ENCODE assay signal across 15 cellular contexts in the genomic region with DNA sequence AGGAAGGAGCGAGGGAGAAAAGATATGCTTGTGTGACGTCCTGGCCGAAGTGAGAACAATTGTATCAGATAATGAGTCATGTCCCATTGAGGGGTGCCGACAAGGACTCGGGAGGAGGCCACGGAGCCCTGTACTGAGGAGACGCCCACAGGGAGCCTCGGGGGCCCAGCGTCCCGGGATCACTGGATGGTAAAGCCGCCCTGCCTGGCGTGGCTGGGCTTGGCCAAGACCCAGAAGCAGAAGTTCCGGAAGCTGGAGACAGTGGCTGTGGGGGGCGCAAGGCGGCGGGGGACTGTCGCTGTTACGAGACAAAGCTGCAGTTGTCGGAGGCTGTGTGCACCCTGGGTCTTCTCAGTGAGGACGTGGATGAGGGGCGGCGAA. TPM values are rescaled to one million over a fixed set of nuclear protein-coding genes. Genes with fewer than 3 reads are reported as not detected.
A peak's percentile ranks its signal among the peaks of the same experiment; 100 is the strongest.
DNase-seq lines count a peak whose midpoint lies in the region; ATAC-seq and TF ChIP-seq lines count a peak whose summit lies in the region.
"Had no signal": no experiment of that assay in that cellular context is flagged by ENCODE, and none has a peak within 500 bp of the region (broad histone marks: within the 10 kb centered on the region; RNA-seq: fewer than 3 reads in every experiment).

No MANE protein-coding gene starts in this region.

- H3K27me3 Mint-ChIP-seq in WTC11 (ENCODE audit: low read depth): no peaks in the 10 kb centered on the region
- peaks cover 19% of the 10 kb centered on the region for H3K27me3 Mint-ChIP-seq in type B pancreatic cell

- intact Hi-C loops in esophagus squamous epithelium (cut with DNase I): no loop called here

- POLR2A ChIA-PET in WTC11 (lab: Charles Lee): no interaction called here

- H3K4me1 ChIP-seq in esophagus squamous epithelium: peaks cover 5 to 34% (median 15%) of the 10 kb centered on the region in 3 donors
- H3K4me1 ChIP-seq in lung (ENCODE audit: control insufficient read depth in 2 of 2, insufficient read depth in 2 of 2, low read length in 2 of 2): peaks cover 0 to 2% of the 10 kb centered on the region in 2 donors

- DNase-seq in WTC11 (ENCODE audit: low spot score) (no peak), esophagus squamous epithelium (lab: John Stamatoyannopoulos, UW) (no peak), lung (ENCODE audit: low spot score) (no peak), type B pancreatic cell (ENCODE audit: extremely low spot score, unreplicated experiment) (no peak), midbrain (lab: John Stamatoyannopoulos, UW) (no peak), DMS79 (lab: John Stamatoyannopoulos, UW) (no peak), NCI-H1105 (lab: John Stamatoyannopoulos, UW) (no peak)
- DNase-seq: activated CD4-positive, alpha-beta T cell treated with anti-CD3 and anti-CD28 coated beads for 4 hours; activated T-cell treated with anti-CD3 and anti-CD28 coated beads, Interleukin-2, amount 50 U/mL, for 1 hour; GDM1; hippocampal formation; MM.1S; mucosa of descending colon; NCI-H345; PC-3 had no signal

- H3K9me3 ChIP-seq in esophagus squamous epithelium (no peaks in the 10 kb centered on the region), lung (ENCODE audit: control insufficient read depth in 2 of 2, insufficient read depth in 1 of 2, low read length in 1 of 2) (no peaks in the 10 kb centered on the region)
- H3K9me3 ChIP-seq: mucosa of descending colon had no signal

- H3K36me3 ChIP-seq in esophagus squamous epithelium (peaks cover 0 to 4% (median 0%) of the 10 kb centered on the region in 3 donors), lung (ENCODE audit: control insufficient read depth in 2 of 2, insufficient read depth in 2 of 2, low read length in 2 of 2) (peaks cover 0 to 3% of the 10 kb centered on the region in 2 donors)

- 38 to 42% methylated on average over 6 to 12 of the region's 22 CpGs for WGBS in esophagus squamous epithelium, 2 donors
- WGBS in lung, 2 donors: 54 to 68% methylated on average over 22 of the region's 22 CpGs

- ATAC-seq in WTC11 (no peak), lung (ENCODE audit: insufficient read depth, low FRiP score) (peak; percentile 54)
- ATAC-seq: mucosa of descending colon, PC-3 had no signal

- H3K4me1 Mint-ChIP-seq in WTC11: peaks cover 18% of the 10 kb centered on the region
- peaks cover 16% of the 10 kb centered on the region for H3K4me1 Mint-ChIP-seq in type B pancreatic cell (ENCODE audit: unreplicated experiment)

- CTCF ChIA-PET in WTC11 (lab: Charles Lee): interaction anchor here (2.4 to 3.2 kb wide), 2 partner anchors 21 to 54 kb away, joined by 9 to 10 read pairs; a partner anchor contains a TSS

- TF ChIP-seq CTCF in WTC11 (IDR thresholded peaks at IDR 0.05) (no peak), esophagus squamous epithelium (IDR thresholded peaks at IDR 0.05) (no peak), lung (IDR thresholded peaks at IDR 0.05; ENCODE audit: control extremely low read depth, extremely low read depth) (no peak), type B pancreatic cell (conservative IDR thresholded peaks at IDR 0.05) (no peak)

- TF ChIP-seq POLR2A in esophagus squamous epithelium (IDR thresholded peaks at IDR 0.05): no peak

- peak overlapping the region in 3 of 4 donors; percentile 16 to 43 (median 29) for H3K4me3 ChIP-seq in esophagus squamous epithelium
- no peak overlapping the region for H3K4me3 ChIP-seq in lung
- H3K4me3 ChIP-seq: mucosa of descending colon had no signal

- peak overlapping the region; percentile 55 to 78 (median 68) for H3K27ac ChIP-seq in esophagus squamous epithelium
- H3K27ac ChIP-seq in lung (ENCODE audit: low read depth in 1 of 2, low read length in 1 of 2): peak overlapping the region in 1 of 2 donors; percentile 37

- H3K36me3 Mint-ChIP-seq in WTC11: no peaks in the 10 kb centered on the region
- H3K36me3 Mint-ChIP-seq in type B pancreatic cell: peaks cover 7% of the 10 kb centered on the region

- H3K9me3 Mint-ChIP-seq in WTC11 (no peaks in the 10 kb centered on the region), type B pancreatic cell (no peaks in the 10 kb centered on the region)

- peak overlapping the region; percentile 90 for H3K27ac Mint-ChIP-seq in WTC11
- peak overlapping the region; percentile 80 for H3K27ac Mint-ChIP-seq in type B pancreatic cell

- H3K27me3 ChIP-seq in esophagus squamous epithelium (peaks cover 0 to 7% (median 0%) of the 10 kb centered on the region in 4 donors), lung (ENCODE audit: control insufficient read depth, insufficient read depth) (no peaks in the 10 kb centered on the region)

- no peak overlapping the region for H3K4me3 Mint-ChIP-seq in WTC11
- H3K4me3 Mint-ChIP-seq in type B pancreatic cell: peak overlapping the region; percentile 79

TF ChIP-seq in WTC11, 78 proteins besides CTCF, POLR2A, EP300 and RAD21 (continues in another document):
- TF ChIP-seq CREM (CRISPR knock-in tag; IDR thresholded peaks at IDR 0.05): no peak
- no peak for TF ChIP-seq TCF7 (CRISPR knock-in tag; IDR thresholded peaks at IDR 0.05; ENCODE audit: low read depth)
- TF ChIP-seq, protein P1, sequence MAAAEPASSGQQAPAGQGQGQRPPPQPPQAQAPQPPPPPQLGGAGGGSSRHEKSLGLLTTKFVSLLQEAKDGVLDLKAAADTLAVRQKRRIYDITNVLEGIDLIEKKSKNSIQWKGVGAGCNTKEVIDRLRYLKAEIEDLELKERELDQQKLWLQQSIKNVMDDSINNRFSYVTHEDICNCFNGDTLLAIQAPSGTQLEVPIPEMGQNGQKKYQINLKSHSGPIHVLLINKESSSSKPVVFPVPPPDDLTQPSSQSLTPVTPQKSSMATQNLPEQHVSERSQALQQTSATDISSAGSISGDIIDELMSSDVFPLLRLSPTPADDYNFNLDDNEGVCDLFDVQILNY (CRISPR knock-in tag; IDR thresholded peaks at IDR 0.05): no peak
- no peak for TF ChIP-seq MYBL2 (CRISPR knock-in tag; IDR thresholded peaks at IDR 0.05)
- TF ChIP-seq, protein P2, sequence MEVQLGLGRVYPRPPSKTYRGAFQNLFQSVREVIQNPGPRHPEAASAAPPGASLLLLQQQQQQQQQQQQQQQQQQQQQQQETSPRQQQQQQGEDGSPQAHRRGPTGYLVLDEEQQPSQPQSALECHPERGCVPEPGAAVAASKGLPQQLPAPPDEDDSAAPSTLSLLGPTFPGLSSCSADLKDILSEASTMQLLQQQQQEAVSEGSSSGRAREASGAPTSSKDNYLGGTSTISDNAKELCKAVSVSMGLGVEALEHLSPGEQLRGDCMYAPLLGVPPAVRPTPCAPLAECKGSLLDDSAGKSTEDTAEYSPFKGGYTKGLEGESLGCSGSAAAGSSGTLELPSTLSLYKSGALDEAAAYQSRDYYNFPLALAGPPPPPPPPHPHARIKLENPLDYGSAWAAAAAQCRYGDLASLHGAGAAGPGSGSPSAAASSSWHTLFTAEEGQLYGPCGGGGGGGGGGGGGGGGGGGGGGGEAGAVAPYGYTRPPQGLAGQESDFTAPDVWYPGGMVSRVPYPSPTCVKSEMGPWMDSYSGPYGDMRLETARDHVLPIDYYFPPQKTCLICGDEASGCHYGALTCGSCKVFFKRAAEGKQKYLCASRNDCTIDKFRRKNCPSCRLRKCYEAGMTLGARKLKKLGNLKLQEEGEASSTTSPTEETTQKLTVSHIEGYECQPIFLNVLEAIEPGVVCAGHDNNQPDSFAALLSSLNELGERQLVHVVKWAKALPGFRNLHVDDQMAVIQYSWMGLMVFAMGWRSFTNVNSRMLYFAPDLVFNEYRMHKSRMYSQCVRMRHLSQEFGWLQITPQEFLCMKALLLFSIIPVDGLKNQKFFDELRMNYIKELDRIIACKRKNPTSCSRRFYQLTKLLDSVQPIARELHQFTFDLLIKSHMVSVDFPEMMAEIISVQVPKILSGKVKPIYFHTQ (CRISPR knock-in tag; IDR thresholded peaks at IDR 0.05): no peak
- TF ChIP-seq, protein P3, sequence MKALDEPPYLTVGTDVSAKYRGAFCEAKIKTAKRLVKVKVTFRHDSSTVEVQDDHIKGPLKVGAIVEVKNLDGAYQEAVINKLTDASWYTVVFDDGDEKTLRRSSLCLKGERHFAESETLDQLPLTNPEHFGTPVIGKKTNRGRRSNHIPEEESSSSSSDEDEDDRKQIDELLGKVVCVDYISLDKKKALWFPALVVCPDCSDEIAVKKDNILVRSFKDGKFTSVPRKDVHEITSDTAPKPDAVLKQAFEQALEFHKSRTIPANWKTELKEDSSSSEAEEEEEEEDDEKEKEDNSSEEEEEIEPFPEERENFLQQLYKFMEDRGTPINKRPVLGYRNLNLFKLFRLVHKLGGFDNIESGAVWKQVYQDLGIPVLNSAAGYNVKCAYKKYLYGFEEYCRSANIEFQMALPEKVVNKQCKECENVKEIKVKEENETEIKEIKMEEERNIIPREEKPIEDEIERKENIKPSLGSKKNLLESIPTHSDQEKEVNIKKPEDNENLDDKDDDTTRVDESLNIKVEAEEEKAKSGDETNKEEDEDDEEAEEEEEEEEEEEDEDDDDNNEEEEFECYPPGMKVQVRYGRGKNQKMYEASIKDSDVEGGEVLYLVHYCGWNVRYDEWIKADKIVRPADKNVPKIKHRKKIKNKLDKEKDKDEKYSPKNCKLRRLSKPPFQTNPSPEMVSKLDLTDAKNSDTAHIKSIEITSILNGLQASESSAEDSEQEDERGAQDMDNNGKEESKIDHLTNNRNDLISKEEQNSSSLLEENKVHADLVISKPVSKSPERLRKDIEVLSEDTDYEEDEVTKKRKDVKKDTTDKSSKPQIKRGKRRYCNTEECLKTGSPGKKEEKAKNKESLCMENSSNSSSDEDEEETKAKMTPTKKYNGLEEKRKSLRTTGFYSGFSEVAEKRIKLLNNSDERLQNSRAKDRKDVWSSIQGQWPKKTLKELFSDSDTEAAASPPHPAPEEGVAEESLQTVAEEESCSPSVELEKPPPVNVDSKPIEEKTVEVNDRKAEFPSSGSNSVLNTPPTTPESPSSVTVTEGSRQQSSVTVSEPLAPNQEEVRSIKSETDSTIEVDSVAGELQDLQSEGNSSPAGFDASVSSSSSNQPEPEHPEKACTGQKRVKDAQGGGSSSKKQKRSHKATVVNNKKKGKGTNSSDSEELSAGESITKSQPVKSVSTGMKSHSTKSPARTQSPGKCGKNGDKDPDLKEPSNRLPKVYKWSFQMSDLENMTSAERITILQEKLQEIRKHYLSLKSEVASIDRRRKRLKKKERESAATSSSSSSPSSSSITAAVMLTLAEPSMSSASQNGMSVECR (CRISPR knock-in tag; IDR thresholded peaks at IDR 0.05; ENCODE audit: borderline replicate concordance): no peak
- no peak for TF ChIP-seq PRRX2 (CRISPR knock-in tag; IDR thresholded peaks at IDR 0.05)
- TF ChIP-seq ZNF423 (CRISPR knock-in tag; IDR thresholded peaks at IDR 0.05): no peak

RNA-seq across cellular contexts. Expression of a gene that starts 54.2 kb away (rescaled TPM):
- total RNA-seq in WTC11 (2021): 34.8 to 35.4 TPM (median 34.9 TPM) in 3 replicates
- 10 to 100 TPM; 10.2 to 25.4 (median 16.9) TPM for total RNA-seq in esophagus squamous epithelium
- 10 to 100 TPM; 33.3 to 78.7 TPM for total RNA-seq in lung
- polyA plus RNA-seq in lung: 10 to 100 TPM; 21.0 to 38.5 TPM
- total RNA-seq in type B pancreatic cell (ENCODE audit: low replicate concordance): 37.3 and 46.9 TPM in 2 replicates
